28 cellular contexts compared by ENCODE assay signal in the genomic region with DNA sequence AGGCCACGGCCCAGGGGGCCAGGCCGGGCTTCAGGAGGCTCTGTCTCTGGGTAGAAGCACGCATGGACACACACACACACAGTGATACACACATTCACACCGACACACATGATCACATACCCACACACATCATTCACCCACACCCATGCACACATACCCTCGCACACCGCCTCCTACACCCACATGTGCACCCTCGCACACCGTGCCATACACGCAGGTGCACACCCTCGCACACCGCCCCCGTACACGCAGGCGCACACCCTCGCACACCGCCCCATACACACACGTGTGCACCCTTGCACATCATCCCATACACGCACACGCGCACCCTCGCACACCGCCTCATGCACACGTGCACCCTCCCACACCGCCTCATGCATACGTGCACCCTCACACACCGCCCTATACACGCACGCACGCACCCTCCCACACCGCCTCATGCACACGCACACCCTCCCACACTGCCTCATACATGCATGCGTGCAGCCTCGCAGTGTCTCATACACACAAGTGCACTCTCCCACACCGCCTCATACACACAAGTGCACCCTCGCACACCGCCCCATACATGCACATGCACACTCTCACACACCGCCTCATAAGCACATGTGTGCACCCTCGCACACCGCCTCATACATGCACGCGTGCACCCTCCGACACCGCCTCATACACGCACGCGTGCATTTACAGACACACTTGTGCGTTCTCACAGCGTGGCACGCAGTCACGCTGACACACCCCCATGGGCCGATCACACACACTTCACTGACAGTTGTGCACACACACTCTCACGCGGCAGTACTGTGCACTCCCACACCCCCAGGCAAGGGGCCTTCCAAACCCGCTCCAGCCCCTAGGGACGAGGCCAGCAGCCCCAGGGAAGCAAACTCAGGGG.
DNase-seq lines count a peak whose midpoint lies in the region; ATAC-seq and TF ChIP-seq lines count a peak whose summit lies in the region.
"Had no signal": no experiment of that assay in that cellular context is flagged by ENCODE, and none has a peak within 500 bp of the region (broad histone marks: within the 10 kb centered on the region; RNA-seq: fewer than 3 reads in every experiment).

No MANE protein-coding gene starts in this region.

- H3K36me3 ChIP-seq in right atrium auricular region = no peaks in the 10 kb centered on the region
- H3K36me3 ChIP-seq in lower lobe of right lung = no peaks in the 10 kb centered on the region
- no peaks in the 10 kb centered on the region for H3K36me3 ChIP-seq in upper lobe of right lung
- H3K36me3 ChIP-seq: tibial artery had no signal

- POLR2A ChIA-PET in activated CD8-positive, alpha-beta T cell treated with anti-CD3 and anti-CD28 coated beads, Interleukin-2, amount 10 ng/mL, durations not matched to agents 7 days and 5 days (lab: Charles Lee) = interaction anchor here (0.6 kb wide), 1 partner anchor 20 kb away, joined by 3 read pairs; no protein-coding TSS in a partner anchor

- no peaks in the 10 kb centered on the region for H3K36me3 Mint-ChIP-seq in brain
- no peaks in the 10 kb centered on the region for H3K36me3 Mint-ChIP-seq in activated CD8-positive, alpha-beta T cell treated with anti-CD3 and anti-CD28 coated beads, Interleukin-2, amount 10 ng/mL, durations not matched to agents 7 days and 5 days (ENCODE audit: low read depth)
- H3K36me3 Mint-ChIP-seq: memory B cell had no signal

- no peak for TF ChIP-seq CTCF in right atrium auricular region (IDR thresholded peaks at IDR 0.05)
- no peak for TF ChIP-seq CTCF in brain (conservative IDR thresholded peaks at IDR 0.05)
- TF ChIP-seq CTCF in lower lobe of right lung (IDR thresholded peaks at IDR 0.05) = no peak
- no peak for TF ChIP-seq CTCF in upper lobe of right lung (IDR thresholded peaks at IDR 0.05)

- H3K27me3 ChIP-seq in right atrium auricular region (no peaks in the 10 kb centered on the region), lower lobe of right lung (ENCODE audit: low read depth) (no peaks in the 10 kb centered on the region), upper lobe of right lung (no peaks in the 10 kb centered on the region)

- peak overlapping the region; percentile 16 to 79 (median 44) for H3K27ac Mint-ChIP-seq in brain
- no peak overlapping the region for H3K27ac Mint-ChIP-seq in activated CD8-positive, alpha-beta T cell treated with anti-CD3 and anti-CD28 coated beads, Interleukin-2, amount 10 ng/mL, durations not matched to agents 7 days and 5 days
- H3K27ac Mint-ChIP-seq: activated CD8-positive, alpha-beta T cell treated with anti-CD3 and anti-CD28 coated beads for 36 hours; activated naive CD4-positive, alpha-beta T cell treated with anti-CD3 and anti-CD28 coated beads for 36 hours; GM23338; memory B cell had no signal

- H3K4me3 ChIP-seq in right atrium auricular region (no peak overlapping the region), lower lobe of right lung (no peak overlapping the region), upper lobe of right lung (no peak overlapping the region)
- H3K4me3 ChIP-seq: GM23338, tibial artery had no signal

- peaks cover 3 to 17% (median 4%) of the 10 kb centered on the region in 5 experiments for H3K9me3 Mint-ChIP-seq in brain
- no peaks in the 10 kb centered on the region for H3K9me3 Mint-ChIP-seq in activated CD8-positive, alpha-beta T cell treated with anti-CD3 and anti-CD28 coated beads, Interleukin-2, amount 10 ng/mL, durations not matched to agents 7 days and 5 days (ENCODE audit: insufficient read depth)
- H3K9me3 Mint-ChIP-seq: GM23338, memory B cell had no signal

- peak overlapping the region in 2 of 5 experiments; percentile 3 to 12 for H3K4me3 Mint-ChIP-seq in brain
- H3K4me3 Mint-ChIP-seq in activated CD8-positive, alpha-beta T cell treated with anti-CD3 and anti-CD28 coated beads, Interleukin-2, amount 10 ng/mL, durations not matched to agents 7 days and 5 days = no peak overlapping the region
- H3K4me3 Mint-ChIP-seq: activated CD8-positive, alpha-beta T cell treated with anti-CD3 and anti-CD28 coated beads for 36 hours; activated naive CD4-positive, alpha-beta T cell treated with anti-CD3 and anti-CD28 coated beads for 36 hours; GM23338; memory B cell; neural crest cell had no signal

- H3K4me1 ChIP-seq in right atrium auricular region = no peaks in the 10 kb centered on the region
- peaks cover 6% of the 10 kb centered on the region for H3K4me1 ChIP-seq in lower lobe of right lung
- H3K4me1 ChIP-seq in upper lobe of right lung = no peaks in the 10 kb centered on the region

- intact Hi-C loops in Right ventricle myocardium inferior (cut with DNase I) (loop anchor here (5.0 kb wide), 1 partner anchor 34 kb away; no protein-coding TSS in a partner anchor), lower lobe of right lung (cut with DNase I) (no loop called here), upper lobe of right lung (cut with DNase I) (no loop called here)

- H3K9me3 ChIP-seq in right atrium auricular region (peaks cover 0 to 8% of the 10 kb centered on the region in 2 donors), lower lobe of right lung (no peaks in the 10 kb centered on the region), upper lobe of right lung (no peaks in the 10 kb centered on the region)
- H3K9me3 ChIP-seq: SK-N-SH had no signal

- ATAC-seq in Right ventricle myocardium inferior (no peak), lower lobe of right lung (peak in 1 of 2 donors; percentile 3), upper lobe of right lung (no peak), HG03135 (IDR thresholded peaks at IDR 0.05; ENCODE audit: unreplicated experiment) (no peak)
- ATAC-seq in activated CD8-positive, alpha-beta T cell treated with anti-CD3 and anti-CD28 coated beads, Interleukin-2, amount 10 ng/mL, durations not matched to agents 7 days and 5 days = no peak
- ATAC-seq: activated CD8-positive, alpha-beta T cell treated with anti-CD3 and anti-CD28 coated beads for 36 hours; GM23338 had no signal

- CTCF ChIA-PET in activated CD8-positive, alpha-beta T cell treated with anti-CD3 and anti-CD28 coated beads, Interleukin-2, amount 10 ng/mL, durations not matched to agents 7 days and 5 days (lab: Charles Lee) = interaction anchor here (1.1 kb wide), 1 partner anchor 17 kb away, joined by 3 read pairs; no protein-coding TSS in a partner anchor

- H3K4me1 Mint-ChIP-seq in brain = peaks cover 54% of the 10 kb centered on the region
- H3K4me1 Mint-ChIP-seq in activated CD8-positive, alpha-beta T cell treated with anti-CD3 and anti-CD28 coated beads, Interleukin-2, amount 10 ng/mL, durations not matched to agents 7 days and 5 days (ENCODE audit: low read depth) = peaks cover 3% of the 10 kb centered on the region

- peak; percentile 67 for DNase-seq in Right ventricle myocardium inferior (ENCODE audit: missing footprints)
- DNase-seq in right atrium auricular region (ENCODE audit: low spot score) = no peak
- peak; percentile 38 for DNase-seq in lower lobe of right lung
- peak; percentile 31 for DNase-seq in upper lobe of right lung
- DNase-seq in activated CD8-positive, alpha-beta T cell treated with anti-CD3 and anti-CD28 coated beads, Interleukin-2, amount 10 ng/mL, durations not matched to agents 7 days and 5 days = no peak
- no peak for DNase-seq in NCI-H2107 treated with DMSO at 0.1 percent for 48 hours (lab: John Stamatoyannopoulos, UW; ENCODE audit: unreplicated experiment)
- DNase-seq: 8988T; activated CD8-positive, alpha-beta T cell treated with anti-CD3 and anti-CD28 coated beads for 36 hours; activated naive CD4-positive, alpha-beta T cell treated with anti-CD3 and anti-CD28 coated beads for 36 hours; amniotic stem cell; DMS79 treated with DMSO at 0.1 percent for 48 hours; GDM1; MM.1S; NCI-H2029 treated with DMSO at 0.1 percent for 48 hours; NCI-H2227 treated with DMSO at 0.1 percent for 48 hours; NCI-H526; NK-92 treated with Interleukin-12 subunit alpha and Interleukin-12 subunit beta, amount 100 ng/mL, for 24 hours; stimulated activated CD4-positive, alpha-beta T cell treated with anti-CD3 and anti-CD28 coated beads, Interleukin-2, amount 100 ng/mL, for 24 hours; T-helper 2 cell; tibial artery had no signal

- H3K27ac ChIP-seq in right atrium auricular region (no peak overlapping the region), lower lobe of right lung (no peak overlapping the region), upper lobe of right lung (no peak overlapping the region)
- H3K27ac ChIP-seq: KMS-11, parathyroid adenoma had no signal

- peaks cover 6% of the 10 kb centered on the region for H3K27me3 Mint-ChIP-seq in brain
- peaks cover 13% of the 10 kb centered on the region for H3K27me3 Mint-ChIP-seq in activated CD8-positive, alpha-beta T cell treated with anti-CD3 and anti-CD28 coated beads, Interleukin-2, amount 10 ng/mL, durations not matched to agents 7 days and 5 days (ENCODE audit: low read depth)
- H3K27me3 Mint-ChIP-seq: activated CD8-positive, alpha-beta T cell treated with anti-CD3 and anti-CD28 coated beads for 36 hours had no signal

Comparison
In these comparisons a context has a peak if more than half of its experiments do, and no peak if none do; other contexts are left out.
1. DNase-seq: peak in Right ventricle myocardium inferior (single experiment), lower lobe of right lung (single experiment) and upper lobe of right lung (single experiment); none in right atrium auricular region (single experiment), activated CD8-positive, alpha-beta T cell treated with anti-CD3 and anti-CD28 coated beads, Interleukin-2, amount 10 ng/mL, durations not matched to agents 7 days and 5 days (single experiment) and NCI-H2107 treated with DMSO at 0.1 percent for 48 hours (single experiment).